Comparison of ENCODE assay signal across 2 cellular contexts in genomic region chr2:159736048-159736447, GRCh38.
TF ChIP-seq lines count a peak whose summit lies in the region.

No MANE protein-coding gene starts in this region.

TF ChIP-seq in IMR-90, 13 proteins besides CTCF, POLR2A, EP300 and RAD21:
- TF ChIP-seq MXI1 (IDR thresholded peaks at IDR 0.05; ENCODE audit: borderline replicate concordance, low read depth, low read length): no peak
- TF ChIP-seq CHD1 (IDR thresholded peaks at IDR 0.05; ENCODE audit: low read depth, low read length): no peak
- no peak for TF ChIP-seq BHLHE40 (IDR thresholded peaks at IDR 0.05; ENCODE audit: low read depth, low read length)
- no peak for TF ChIP-seq USF2 (IDR thresholded peaks at IDR 0.05; ENCODE audit: low read depth, low read length)
- peak; percentile 56 for TF ChIP-seq MAFK (IDR thresholded peaks at IDR 0.05; ENCODE audit: low read depth, low read length)
- TF ChIP-seq FOS (IDR thresholded peaks at IDR 0.05; ENCODE audit: low read depth, low read length): no peak
- TF ChIP-seq NFE2L2 (IDR thresholded peaks at IDR 0.05; ENCODE audit: low read depth, low read length): peak; percentile 83

TF ChIP-seq in K562, 482 proteins besides CTCF, POLR2A, EP300 and RAD21 (continues in another document):
- TF ChIP-seq CCAR2 (IDR thresholded peaks at IDR 0.05; ENCODE audit: low read depth, low read length) (no peak), ZNF830 (CRISPR knock-in tag; IDR thresholded peaks at IDR 0.05) (no peak), KLF6 (CRISPR knock-in tag; IDR thresholded peaks at IDR 0.05; ENCODE audit: borderline replicate concordance) (no peak), CHAMP1 (IDR thresholded peaks at IDR 0.05) (no peak), ZNF780A (CRISPR knock-in tag; IDR thresholded peaks at IDR 0.05) (no peak), SMARCE1 (IDR thresholded peaks at IDR 0.05) (no peak), PBX2 (CRISPR knock-in tag; IDR thresholded peaks at IDR 0.05; ENCODE audit: low read depth) (no peak), PBX2 (tag; conservative IDR thresholded peaks at IDR 0.05; ENCODE audit: low read depth) (no peak), TBL1XR1 (IDR thresholded peaks at IDR 0.05; ENCODE audit: low read length in 2 of 2) (no peak), GTF3C2 (IDR thresholded peaks at IDR 0.05; ENCODE audit: borderline replicate concordance, extremely low read depth, insufficient read length) (no peak), RBM34 (IDR thresholded peaks at IDR 0.05; ENCODE audit: borderline replicate concordance, insufficient read depth, low read length) (no peak), PHTF2 (CRISPR knock-in tag; IDR thresholded peaks at IDR 0.05) (no peak), NBN (IDR thresholded peaks at IDR 0.05; ENCODE audit: low read depth) (no peak), ZNF655 (CRISPR knock-in tag; IDR thresholded peaks at IDR 0.05) (no peak), SRSF3 (IDR thresholded peaks at IDR 0.05; ENCODE audit: insufficient read depth, low read length) (no peak), HOMEZ (CRISPR knock-in tag; IDR thresholded peaks at IDR 0.05) (no peak), SREBF2 (CRISPR knock-in tag; IDR thresholded peaks at IDR 0.05) (no peak), ZNF75A (CRISPR knock-in tag; IDR thresholded peaks at IDR 0.05) (no peak), SMARCA5 (IDR thresholded peaks at IDR 0.05) (no peak), MYC (IDR thresholded peaks at IDR 0.05; ENCODE audit: low read depth, low read length) (no peak), MYC (CRISPR knock-in tag; IDR thresholded peaks at IDR 0.05; ENCODE audit: borderline replicate concordance, low read depth) (no peak), ZNF316 (IDR thresholded peaks at IDR 0.05) (peak; percentile 81), MEF2D (tag; conservative IDR thresholded peaks at IDR 0.05; ENCODE audit: low read depth) (no peak), MXD1 (CRISPR knock-in tag; IDR thresholded peaks at IDR 0.05; ENCODE audit: borderline replicate concordance, poor library complexity, severe bottlenecking) (no peak), ZBTB26 (CRISPR knock-in tag; IDR thresholded peaks at IDR 0.05) (no peak), EZH2 (IDR thresholded peaks at IDR 0.05; ENCODE audit: borderline replicate concordance, low read depth, low read length) (no peak), SNRNP70 (optimal IDR thresholded peaks at IDR 0.05; ENCODE audit: low read depth, low read length) (no peak), HES1 (IDR thresholded peaks at IDR 0.05; ENCODE audit: low read depth) (no peak), ZNF384 (IDR thresholded peaks at IDR 0.05; ENCODE audit: low read depth, low read length) (no peak), TSC22D4 (tag; IDR thresholded peaks at IDR 0.05) (no peak), NFE2L1 (tag; IDR thresholded peaks at IDR 0.05; ENCODE audit: borderline replicate concordance, low read depth) (peak; percentile 58), CBX5 (IDR thresholded peaks at IDR 0.05; ENCODE audit: borderline replicate concordance, low read depth) (no peak), TCF7 (IDR thresholded peaks at IDR 0.05; ENCODE audit: borderline replicate concordance) (no peak), ZFP36 (IDR thresholded peaks at IDR 0.05; ENCODE audit: low read depth, low read length, partially characterized antibody) (no peak), NR2F6 (CRISPR knock-in tag; IDR thresholded peaks at IDR 0.05) (no peak), FOS (IDR thresholded peaks at IDR 0.05; ENCODE audit: extremely low read depth, insufficient read length) (no peak), MAFK (IDR thresholded peaks at IDR 0.05; ENCODE audit: low read length) (peak; percentile 70), BHLHE40 (IDR thresholded peaks at IDR 0.05; ENCODE audit: low read length) (no peak), NFE2 (IDR thresholded peaks at IDR 0.05; ENCODE audit: low read depth) (peak; percentile 76), KAT7 (CRISPR knock-in tag; IDR thresholded peaks at IDR 0.05; ENCODE audit: borderline replicate concordance) (no peak), ZNF445 (CRISPR knock-in tag; IDR thresholded peaks at IDR 0.05; ENCODE audit: low read depth) (no peak), MAFG (tag; conservative IDR thresholded peaks at IDR 0.05) (peak; percentile 82), STAT6 (CRISPR knock-in tag; IDR thresholded peaks at IDR 0.05) (no peak), C11orf30 (IDR thresholded peaks at IDR 0.05; ENCODE audit: low read depth) (peak; percentile 73), ZBTB43 (CRISPR knock-in tag; IDR thresholded peaks at IDR 0.05) (no peak), MAFF (IDR thresholded peaks at IDR 0.05; ENCODE audit: low read length) (peak; percentile 70)
